In genomic region chr1:93692983-93693591, GRCh38 we compare ENCODE assay signal across 3 cellular contexts.
TF ChIP-seq lines count a peak whose summit lies in the region.

No MANE protein-coding gene starts in this region.

TF ChIP-seq in GM12891, 5 proteins besides CTCF, POLR2A, EP300 and RAD21:
- TF ChIP-seq POU2F2 (IDR thresholded peaks at IDR 0.05; ENCODE audit: low read depth, low read length) = peak; percentile 66; the same call in 1 of the 2 replicates
- no peak for TF ChIP-seq POLR2AphosphoS5 (IDR thresholded peaks at IDR 0.05; ENCODE audit: low read depth, low read length)
- peak; percentile 56; the same call in 1 of the 2 replicates for TF ChIP-seq SPI1 (IDR thresholded peaks at IDR 0.05; ENCODE audit: low read depth, low read length)
- peak; percentile 91 for TF ChIP-seq PAX5 (IDR thresholded peaks at IDR 0.05; ENCODE audit: insufficient read depth, low read length, severe bottlenecking)
- no peak for TF ChIP-seq TAF1 (IDR thresholded peaks at IDR 0.05; ENCODE audit: low read depth, low read length)
TF ChIP-seq in GM12891: peak in this region for 3.

TF ChIP-seq in IMR-90, 13 proteins besides CTCF, POLR2A, EP300 and RAD21:
- TF ChIP-seq FOS (IDR thresholded peaks at IDR 0.05; ENCODE audit: low read depth, low read length) (peak; percentile 76), RFX5 (IDR thresholded peaks at IDR 0.05; ENCODE audit: low read depth, low read length) (no peak), BHLHE40 (IDR thresholded peaks at IDR 0.05; ENCODE audit: low read depth, low read length) (0 out of 2 replicates have a peak, but pooled peaks have one; percentile 15), NFE2L2 (IDR thresholded peaks at IDR 0.05; ENCODE audit: low read depth, low read length) (peak; percentile 49; the same call in 1 of the 2 replicates), USF2 (IDR thresholded peaks at IDR 0.05; ENCODE audit: low read depth, low read length) (peak; percentile 66), MXI1 (IDR thresholded peaks at IDR 0.05; ENCODE audit: borderline replicate concordance, low read depth, low read length) (peak; percentile 83), RCOR1 (IDR thresholded peaks at IDR 0.05; ENCODE audit: insufficient replicate concordance, low read length) (no peak)

TF ChIP-seq in GM12878, 131 proteins besides CTCF, POLR2A, EP300 and RAD21 (continues in another document):
- TF ChIP-seq SRF (IDR thresholded peaks at IDR 0.05; ENCODE audit: low read depth in 2 of 2, low read length in 2 of 2) (0 out of 4 replicates have a peak, but pooled peaks of 1 of the 2 experiments have one; percentile 17), DPF2 (IDR thresholded peaks at IDR 0.05) (peak; percentile 55; the same call in 1 of the 2 replicates), SMAD5 (IDR thresholded peaks at IDR 0.05; ENCODE audit: low read depth) (no peak), NR2F1 (conservative IDR thresholded peaks at IDR 0.05) (peak; percentile 81), ATF7 (IDR thresholded peaks at IDR 0.05; ENCODE audit: low read depth) (peak; percentile 70), RELB (IDR thresholded peaks at IDR 0.05; ENCODE audit: low read depth) (0 out of 2 replicates have a peak, but pooled peaks have one; percentile 51), ZNF207 (IDR thresholded peaks at IDR 0.05; ENCODE audit: borderline replicate concordance) (no peak), IKZF1 (conservative IDR thresholded peaks at IDR 0.05) (peak; percentile 77), SPI1 (IDR thresholded peaks at IDR 0.05; ENCODE audit: borderline replicate concordance, insufficient read depth, low read depth, low read length) (peak; percentile 22; the same call in 1 of the 2 replicates), FOXM1 (IDR thresholded peaks at IDR 0.05; ENCODE audit: low read depth, low read length) (peak; percentile 84; the same call in 1 of the 2 replicates), TCF12 (IDR thresholded peaks at IDR 0.05; ENCODE audit: low read depth, low read length) (peak; percentile 63; the same call in 1 of the 2 replicates), ZBTB33 (IDR thresholded peaks at IDR 0.05) (no peak), TARDBP (IDR thresholded peaks at IDR 0.05; ENCODE audit: borderline replicate concordance) (no peak), IRF3 (IDR thresholded peaks at IDR 0.05) (no peak), IKZF2 (IDR thresholded peaks at IDR 0.05) (peak; percentile 55 to 79; a peak in 3 of 4 replicates), PBX3 (IDR thresholded peaks at IDR 0.05; ENCODE audit: insufficient replicate concordance, low read depth, low read length) (no peak), YBX1 (IDR thresholded peaks at IDR 0.05) (no peak), JUND (IDR thresholded peaks at IDR 0.05; ENCODE audit: low read depth, low read length) (0 out of 2 replicates have a peak, but pooled peaks have one; percentile 28), IRF4 (IDR thresholded peaks at IDR 0.05; ENCODE audit: low read depth, low read length) (peak; percentile 84), LARP7 (IDR thresholded peaks at IDR 0.05) (no peak), CUX1 (IDR thresholded peaks at IDR 0.05; ENCODE audit: insufficient replicate concordance, low read depth, low read length) (no peak), CEBPB (IDR thresholded peaks at IDR 0.05; ENCODE audit: borderline replicate concordance in 1 of 2, low read depth in 2 of 2, low read length in 2 of 2) (no peak), NFIC (IDR thresholded peaks at IDR 0.05; ENCODE audit: low read depth, low read length) (peak; percentile 86), MAX (IDR thresholded peaks at IDR 0.05; ENCODE audit: low read depth, low read length) (0 out of 2 replicates have a peak, but pooled peaks have one; percentile 53), ZBTB11 (CRISPR knock-in tag; IDR thresholded peaks at IDR 0.05) (no peak), NRF1 (conservative IDR thresholded peaks at IDR 0.05; ENCODE audit: low read depth, low read length) (no peak), PAX5 (IDR thresholded peaks at IDR 0.05; ENCODE audit: borderline replicate concordance, low read depth, low read length) (peak; percentile 95), SREBF1 (IDR thresholded peaks at IDR 0.05; ENCODE audit: low read length) (no peak; the same call in 1 of the 2 replicates), HSF1 (IDR thresholded peaks at IDR 0.05; ENCODE audit: low read depth, low read length) (no peak), BMI1 (IDR thresholded peaks at IDR 0.05; ENCODE audit: borderline replicate concordance) (no peak), RUNX3 (IDR thresholded peaks at IDR 0.05; ENCODE audit: low read length) (peak; percentile 88), BCL11A (IDR thresholded peaks at IDR 0.05; ENCODE audit: low read depth, low read length) (peak; percentile 83; the same call in 1 of the 2 replicates), MXI1 (IDR thresholded peaks at IDR 0.05; ENCODE audit: low read depth, low read length) (peak; percentile 23; the same call in 1 of the 2 replicates), MTA2 (IDR thresholded peaks at IDR 0.05; ENCODE audit: low read depth) (peak; percentile 63), CBFB (IDR thresholded peaks at IDR 0.05; ENCODE audit: low read depth) (no peak), RAD51 (IDR thresholded peaks at IDR 0.05) (peak; percentile 82; the same call in 1 of the 2 replicates)
